12 cellular contexts compared by ENCODE assay signal in genomic region chr17:78124836-78125137, GRCh38. TPM values are rescaled to one million over a fixed set of nuclear protein-coding genes. Genes with fewer than 3 reads are reported as not detected.
A peak's percentile ranks its signal among the peaks of the same experiment; 100 is the strongest.
DNase-seq lines count a peak whose midpoint lies in the region; FAIRE-seq and TF ChIP-seq lines count a peak whose summit lies in the region.
"Had no signal": no experiment of that assay in that cellular context is flagged by ENCODE, and none has a peak within 500 bp of the region (broad histone marks: within the 10 kb centered on the region; RNA-seq: fewer than 3 reads in every experiment).

No MANE protein-coding gene starts in this region.

- H3K4me1 ChIP-seq in esophagus squamous epithelium (peaks cover 41 to 76% (median 47%) of the 10 kb centered on the region in 3 donors), GM23248 (ENCODE audit: insufficient read depth) (0 out of 2 replicates have a peak, but pooled peaks cover 3% of the 10 kb centered on the region), small intestine (ENCODE audit: control insufficient read depth in 2 of 2, insufficient read depth in 1 of 2, low read depth in 1 of 2, low read length in 1 of 2) (peaks cover 2 to 6% of the 10 kb centered on the region in 2 donors)

- H3K27me3 ChIP-seq in SU-DHL-6 (ENCODE audit: low read length) (no peaks in the 10 kb centered on the region), esophagus squamous epithelium (peaks cover 0 to 5% (median 0%) of the 10 kb centered on the region in 4 donors), GM23248 (replicated peaks; ENCODE audit: insufficient read depth) (peaks cover 21% of the 10 kb centered on the region), small intestine (ENCODE audit: control insufficient read depth in 2 of 2, insufficient read depth in 2 of 2, low read length in 2 of 2) (no peaks in the 10 kb centered on the region)

- H3K79me2 ChIP-seq in SU-DHL-6 (ENCODE audit: insufficient read depth, low read length): peaks cover 31% of the 10 kb centered on the region
- no peaks in the 10 kb centered on the region for H3K79me2 ChIP-seq in GM23248 (ENCODE audit: insufficient read depth)

- H3K4me3 ChIP-seq in SU-DHL-6 (ENCODE audit: insufficient read depth, low read length, poor library complexity, severe bottlenecking) (peak overlapping the region; percentile 23), esophagus squamous epithelium (peak overlapping the region in 1 of 4 donors; percentile 25), GM23248 (no peak overlapping the region), small intestine (ENCODE audit: low read depth in 1 of 2, low read length in 2 of 2) (peak overlapping the region in 1 of 2 donors; percentile 6)

- in situ Hi-C loops in GM23248 (cut with MboI): no loop called here

- peak overlapping the region; percentile 90 for H3K4me2 ChIP-seq in SU-DHL-6 (ENCODE audit: low read depth, low read length, poor library complexity, severe bottlenecking)
- no peak overlapping the region for H3K4me2 ChIP-seq in GM23248 (ENCODE audit: unreplicated experiment)

- H3K4me3 Mint-ChIP-seq in activated naive CD4-positive, alpha-beta T cell treated with anti-CD3 and anti-CD28 coated beads, Interleukin-2, amount 10 ng/mL, durations not matched to agents 7 days and 5 days: peak overlapping the region; percentile 91

- no peaks in the 10 kb centered on the region for H3K27me3 Mint-ChIP-seq in activated naive CD4-positive, alpha-beta T cell treated with anti-CD3 and anti-CD28 coated beads, Interleukin-2, amount 10 ng/mL, durations not matched to agents 7 days and 5 days

- CTCF ChIA-PET in activated naive CD4-positive, alpha-beta T cell treated with anti-CD3 and anti-CD28 coated beads, Interleukin-2, amount 10 ng/mL, durations not matched to agents 7 days and 5 days (lab: Charles Lee): interaction anchor here (1.2 to 11.6 kb wide), 4 partner anchors 11 to 106 kb away, joined by 3 to 108 read pairs (median 6); no protein-coding TSS in a partner anchor

- H3K36me3 Mint-ChIP-seq in activated naive CD4-positive, alpha-beta T cell treated with anti-CD3 and anti-CD28 coated beads, Interleukin-2, amount 10 ng/mL, durations not matched to agents 7 days and 5 days: peaks cover 65% of the 10 kb centered on the region

- H3K9ac ChIP-seq in SU-DHL-6 (ENCODE audit: low read length) (peak overlapping the region; percentile 93), GM23248 (no peak overlapping the region)

- H4K20me1 ChIP-seq in SU-DHL-6 (ENCODE audit: low read depth, low read length) (no peaks in the 10 kb centered on the region; the same call in 1 of the 2 replicates), GM23248 (ENCODE audit: insufficient read depth) (no peaks in the 10 kb centered on the region)

- H3K4me1 Mint-ChIP-seq in activated naive CD4-positive, alpha-beta T cell treated with anti-CD3 and anti-CD28 coated beads, Interleukin-2, amount 10 ng/mL, durations not matched to agents 7 days and 5 days: peaks cover 71% of the 10 kb centered on the region

- WGBS in esophagus squamous epithelium, 2 donors: 39% methylated on average over 6 of the region's 12 CpGs; no CpG with 5 or more reads in 1 of the 2 donors
- WGBS in GM23248 (ENCODE audit: low coverage in 1 of 2, low lambda C conversion rate in 2 of 2, missing lambda C conversion rate in 2 of 2), 2 experiments: 79 to 82% methylated on average over 6 to 12 of the region's 12 CpGs
- WGBS in small intestine, 3 donors: 67 to 77% (median 76%) methylated on average over 7 to 12 of the region's 12 CpGs

- H3K9me2 ChIP-seq in SU-DHL-6 (replicated peaks; ENCODE audit: insufficient read depth, low read length) (no peaks in the 10 kb centered on the region), GM23248 (ENCODE audit: insufficient read depth) (no peaks in the 10 kb centered on the region)

- TF ChIP-seq POLR2A in esophagus squamous epithelium (IDR thresholded peaks at IDR 0.05): no peak

- FAIRE-seq in small intestine (lab: Jason Lieb, UNC): no peak
- FAIRE-seq: RCC 7860 had no signal

- DNase-seq in activated naive CD4-positive, alpha-beta T cell treated with anti-CD3 and anti-CD28 coated beads, Interleukin-2, amount 10 ng/mL, durations not matched to agents 7 days and 5 days: no peak
- DNase-seq in activated naive CD4-positive, alpha-beta T cell (lab: John Stamatoyannopoulos, UW): no peak
- DNase-seq in esophagus squamous epithelium (lab: John Stamatoyannopoulos, UW) (no peak), substantia nigra (lab: John Stamatoyannopoulos, UW) (no peak), GM23248 (no peak), small intestine (no peak), NAMALWA (ENCODE audit: low spot score) (no peak)
- DNase-seq: EL had no signal

- no peak overlapping the region for H3K27ac Mint-ChIP-seq in activated naive CD4-positive, alpha-beta T cell treated with anti-CD3 and anti-CD28 coated beads, Interleukin-2, amount 10 ng/mL, durations not matched to agents 7 days and 5 days

- intact Hi-C loops in esophagus squamous epithelium (cut with DNase I): no loop called here

- H3K36me3 ChIP-seq in SU-DHL-6 (ENCODE audit: low read length) (peaks cover 5% of the 10 kb centered on the region), esophagus squamous epithelium (peaks cover 15 to 65% (median 26%) of the 10 kb centered on the region in 3 donors), GM23248 (ENCODE audit: low read depth) (no peaks in the 10 kb centered on the region), small intestine (ENCODE audit: control insufficient read depth in 2 of 2, insufficient read depth in 2 of 2, low read length in 2 of 2) (peaks cover 11 to 15% of the 10 kb centered on the region in 2 donors)

- TF ChIP-seq CTCF in SU-DHL-6 (IDR thresholded peaks at IDR 0.05; ENCODE audit: insufficient read depth, low read length, poor library complexity, severe bottlenecking) (no peak), esophagus squamous epithelium (IDR thresholded peaks at IDR 0.05) (no peak)

- H2AFZ ChIP-seq in SU-DHL-6 (ENCODE audit: low read depth, low read length, severe bottlenecking) (no peak overlapping the region), GM23248 (no peak overlapping the region)

- H3F3A ChIP-seq in SU-DHL-6 (ENCODE audit: insufficient read depth) (peaks cover 21% of the 10 kb centered on the region), GM23248 (ENCODE audit: insufficient read depth) (no peaks in the 10 kb centered on the region; the same call in 1 of the 2 replicates)

- H3K9me3 ChIP-seq in SU-DHL-6 (ENCODE audit: insufficient read depth, low read length) (no peaks in the 10 kb centered on the region), esophagus squamous epithelium (no peaks in the 10 kb centered on the region), GM23248 (ENCODE audit: low read depth) (no peaks in the 10 kb centered on the region), small intestine (ENCODE audit: control insufficient read depth, low read depth) (no peaks in the 10 kb centered on the region)

- H3K9me3 Mint-ChIP-seq in activated naive CD4-positive, alpha-beta T cell treated with anti-CD3 and anti-CD28 coated beads, Interleukin-2, amount 10 ng/mL, durations not matched to agents 7 days and 5 days: no peaks in the 10 kb centered on the region

- H3K27ac ChIP-seq in SU-DHL-6 (ENCODE audit: low read depth, low read length): peak overlapping the region; percentile 95
- H3K27ac ChIP-seq in esophagus squamous epithelium: peak overlapping the region in 3 of 4 donors; percentile 7 to 88 (median 86)
- peak overlapping the region; percentile 100 for H3K27ac ChIP-seq in substantia nigra (ENCODE audit: low read depth, low read length, poor library complexity, severe bottlenecking)
- no peak overlapping the region for H3K27ac ChIP-seq in GM23248
- H3K27ac ChIP-seq in small intestine (ENCODE audit: low read depth in 1 of 2, low read length in 1 of 2): peak overlapping the region in 1 of 2 donors; percentile 33

RNA-seq across cellular contexts. Expression of gene TMC6, which starts 3.8 kb away (rescaled TPM):
- total RNA-seq in esophagus squamous epithelium: 10 to 100 TPM; 13.3 to 39.6 (median 32.2) TPM
- not detected in 2 replicates for total RNA-seq in GM23248 (2014; rRNA removed; shearing (Covaris generic))
- 0.20 TPM in 1 of 2 replicates, not detected in the other for polyA plus RNA-seq in GM23248 (2016; fragmentation: Nextera tagmentation; extraction: Ambion mirVana)
- 10 to 100 TPM; 29.7 to 51.1 (median 50.0) TPM for polyA plus RNA-seq in small intestine

RNA-seq across cellular contexts. Expression of gene TMC8, which starts 5.8 kb away (rescaled TPM):
- total RNA-seq in esophagus squamous epithelium: 1 to 10 TPM in 3 of 4 donors, under 1 TPM in 1; 1.00 to 5.7 (median 1.5) TPM
- not detected in 2 replicates for total RNA-seq in GM23248 (2014; rRNA removed; shearing (Covaris generic))
- polyA plus RNA-seq in GM23248 (2016; fragmentation: Nextera tagmentation; extraction: Ambion mirVana) (0.09 TPM in 1 of 2 replicates, not detected in the other), small intestine (1 to 10 TPM; 1.3 to 5.7 (median 4.1) TPM)
- total RNA-seq: fibroblast of lung, LHCN-M2 had no signal

RNA-seq across cellular contexts. Expression of gene C17orf99, which starts 21.4 kb away (rescaled TPM):
- under 1 TPM in 2 of 4 donors, not detected in 2; 0.19 to 0.21 TPM for total RNA-seq in esophagus squamous epithelium
- total RNA-seq in GM23248 (2014; rRNA removed; shearing (Covaris generic)): not detected in 2 replicates
- polyA plus RNA-seq in GM23248 (2016; fragmentation: Nextera tagmentation; extraction: Ambion mirVana) (not detected in 2 replicates), small intestine (under 1 TPM in 1 of 3 donors, not detected in 2; 0.19 TPM)
- total RNA-seq: fibroblast of lung, LHCN-M2 had no signal
- polyA plus RNA-seq: fibroblast of lung had no signal

RNA-seq across cellular contexts. Expression of gene SYNGR2, which starts 43.6 kb away (rescaled TPM):
- 10 to 100 TPM; 41.2 to 93.9 (median 75.7) TPM for total RNA-seq in esophagus squamous epithelium
- total RNA-seq in GM23248 (2014; rRNA removed; shearing (Covaris generic)): 6.2 and 15.4 TPM in 2 replicates
- polyA plus RNA-seq in GM23248 (2016; fragmentation: Nextera tagmentation; extraction: Ambion mirVana): 19.3 and 19.9 TPM in 2 replicates
- 100 to 1,000 TPM in 1 of 3 donors, 10 to 100 TPM in 2; 46.5 to 187 (median 73.0) TPM for polyA plus RNA-seq in small intestine

Comparison
In these comparisons a context has a peak if more than half of its experiments do, and no peak if none do; other contexts are left out.
1. RNA of gene TMC6, which starts 3.8 kb away (total RNA-seq): 13.3 to 39.6 TPM in esophagus squamous epithelium; not detected in GM23248; every median in the first group is over 10 times any median in the second.